In genomic region chr1:23111600-23112535, GRCh38 we compare ENCODE assay signal across 1 cellular context.
A peak's percentile ranks its signal among the peaks of the same experiment; 100 is the strongest.
TF ChIP-seq lines count a peak whose summit lies in the region.

No MANE protein-coding gene starts in this region.

TF ChIP-seq in K562, 482 proteins besides CTCF, POLR2A, EP300 and RAD21 (continued from another document):
- TF ChIP-seq ZNF277 (CRISPR knock-in tag; IDR thresholded peaks at IDR 0.05; ENCODE audit: borderline replicate concordance), result no peak
- TF ChIP-seq ZNF561 (CRISPR knock-in tag; conservative IDR thresholded peaks at IDR 0.05), result no peak
- TF ChIP-seq, protein P1, sequence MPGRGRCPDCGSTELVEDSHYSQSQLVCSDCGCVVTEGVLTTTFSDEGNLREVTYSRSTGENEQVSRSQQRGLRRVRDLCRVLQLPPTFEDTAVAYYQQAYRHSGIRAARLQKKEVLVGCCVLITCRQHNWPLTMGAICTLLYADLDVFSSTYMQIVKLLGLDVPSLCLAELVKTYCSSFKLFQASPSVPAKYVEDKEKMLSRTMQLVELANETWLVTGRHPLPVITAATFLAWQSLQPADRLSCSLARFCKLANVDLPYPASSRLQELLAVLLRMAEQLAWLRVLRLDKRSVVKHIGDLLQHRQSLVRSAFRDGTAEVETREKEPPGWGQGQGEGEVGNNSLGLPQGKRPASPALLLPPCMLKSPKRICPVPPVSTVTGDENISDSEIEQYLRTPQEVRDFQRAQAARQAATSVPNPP (IDR thresholded peaks at IDR 0.05; ENCODE audit: borderline replicate concordance, insufficient read depth, insufficient read length), result no peak
- TF ChIP-seq HNRNPL (IDR thresholded peaks at IDR 0.05; ENCODE audit: low read depth, low read length), result no peak
- no peak for TF ChIP-seq ZNF444 (CRISPR knock-in tag; IDR thresholded peaks at IDR 0.05)
- TF ChIP-seq, protein P2, sequence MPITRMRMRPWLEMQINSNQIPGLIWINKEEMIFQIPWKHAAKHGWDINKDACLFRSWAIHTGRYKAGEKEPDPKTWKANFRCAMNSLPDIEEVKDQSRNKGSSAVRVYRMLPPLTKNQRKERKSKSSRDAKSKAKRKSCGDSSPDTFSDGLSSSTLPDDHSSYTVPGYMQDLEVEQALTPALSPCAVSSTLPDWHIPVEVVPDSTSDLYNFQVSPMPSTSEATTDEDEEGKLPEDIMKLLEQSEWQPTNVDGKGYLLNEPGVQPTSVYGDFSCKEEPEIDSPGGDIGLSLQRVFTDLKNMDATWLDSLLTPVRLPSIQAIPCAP (CRISPR knock-in tag; IDR thresholded peaks at IDR 0.05; ENCODE audit: borderline replicate concordance), result no peak
- TF ChIP-seq ZNF408 (CRISPR knock-in tag; IDR thresholded peaks at IDR 0.05; ENCODE audit: low read depth), result no peak
- TF ChIP-seq MECOM (CRISPR knock-in tag; IDR thresholded peaks at IDR 0.05), result no peak
- peak; percentile 38; the same call in 1 of the 2 replicates for TF ChIP-seq MAFK (IDR thresholded peaks at IDR 0.05; ENCODE audit: low read length)
- TF ChIP-seq EGR1 (conservative IDR thresholded peaks at IDR 0.05), result peak; percentile 77
